ENCODE assay signal across 8 cellular contexts in genomic region chr7:66627151-66627681, GRCh38. TPM values are rescaled to one million over a fixed set of nuclear protein-coding genes. Genes with fewer than 3 reads are reported as not detected.
DNase-seq lines count a peak whose midpoint lies in the region; ATAC-seq lines count a peak whose summit lies in the region.

No MANE protein-coding gene starts in this region.

- peaks cover 35% of the 10 kb centered on the region for H3K4me1 Mint-ChIP-seq in activated naive CD8-positive, alpha-beta T cell (ENCODE audit: low read depth)
- peaks cover 32 to 39% (median 36%) of the 10 kb centered on the region in 3 donors for H3K4me1 Mint-ChIP-seq in naive B cell

- H3K27me3 ChIP-seq in BLaER1 treated with 17β-estradiol and CSF1 and Interleukin-3, amounts not matched to agents 10 nM and 100 nM: peaks cover 0 to 9% (median 0%) of the 10 kb centered on the region in 11 experiments; a peak in 3 of 22 replicates

- H3K9me3 Mint-ChIP-seq in activated naive CD8-positive, alpha-beta T cell (ENCODE audit: low read depth): no peaks in the 10 kb centered on the region
- H3K9me3 Mint-ChIP-seq in naive B cell: no peaks in the 10 kb centered on the region

- no peaks in the 10 kb centered on the region for H3K36me3 ChIP-seq in BLaER1 treated with 17β-estradiol and CSF1 and Interleukin-3, amounts not matched to agents 10 nM and 100 nM

- peak overlapping the region; percentile 79 for H3K4me3 Mint-ChIP-seq in activated naive CD8-positive, alpha-beta T cell
- H3K4me3 Mint-ChIP-seq in naive B cell: peak overlapping the region; percentile 73 to 96 (median 88)

- no peak overlapping the region for H3K27ac Mint-ChIP-seq in activated naive CD8-positive, alpha-beta T cell
- peak overlapping the region; percentile 18 to 90 (median 78) for H3K27ac Mint-ChIP-seq in naive B cell

- peaks cover 39 to 46% (median 42%) of the 10 kb centered on the region in 10 experiments for H3K4me1 ChIP-seq in BLaER1 treated with 17β-estradiol and CSF1 and Interleukin-3, amounts not matched to agents 10 nM and 100 nM

- peaks cover 0 to 25% (median 17%) of the 10 kb centered on the region in 11 experiments; a peak in 12 of 22 replicates for H4K20me1 ChIP-seq in BLaER1 treated with 17β-estradiol and CSF1 and Interleukin-3, amounts not matched to agents 10 nM and 100 nM

- ATAC-seq in naive B cell (ENCODE audit: low read depth in 2 of 2) (no peak), HG03521 (IDR thresholded peaks at IDR 0.05; ENCODE audit: unreplicated experiment) (no peak), HG02610 (IDR thresholded peaks at IDR 0.05; ENCODE audit: unreplicated experiment) (no peak), GM19467 (IDR thresholded peaks at IDR 0.05; ENCODE audit: unreplicated experiment) (no peak)

- H3K36me3 Mint-ChIP-seq in activated naive CD8-positive, alpha-beta T cell: no peaks in the 10 kb centered on the region
- H3K36me3 Mint-ChIP-seq in naive B cell: no peaks in the 10 kb centered on the region

- peak; percentile 39 for DNase-seq in HuH-7.5 (ENCODE audit: low spot score)
- DNase-seq in naive B cell: peak; percentile 32
- DNase-seq in NCI-H187 treated with DMSO at 0.1 percent for 48 hours (lab: John Stamatoyannopoulos, UW): no peak

- peak overlapping the region; percentile 75 to 92 (median 86); a peak in 14 of 22 replicates for H3K27ac ChIP-seq in BLaER1 treated with 17β-estradiol and CSF1 and Interleukin-3, amounts not matched to agents 10 nM and 100 nM

- peak overlapping the region; percentile 84 to 98 (median 89) for H3K4me2 ChIP-seq in BLaER1 treated with 17β-estradiol and CSF1 and Interleukin-3, amounts not matched to agents 10 nM and 100 nM

- peaks cover 0 to 8% (median 0%) of the 10 kb centered on the region in 11 experiments; a peak in 6 of 22 replicates for H3K9me3 ChIP-seq in BLaER1 treated with 17β-estradiol and CSF1 and Interleukin-3, amounts not matched to agents 10 nM and 100 nM (replicated peaks in 1 of 11)

- H3K9ac ChIP-seq in BLaER1 treated with 17β-estradiol and CSF1 and Interleukin-3, amounts not matched to agents 10 nM and 100 nM: peak overlapping the region in 7 of 11 experiments; percentile 80 to 89 (median 87); a peak in 9 of 22 replicates

- no peaks in the 10 kb centered on the region for H3K27me3 Mint-ChIP-seq in activated naive CD8-positive, alpha-beta T cell
- H3K27me3 Mint-ChIP-seq in naive B cell: no peaks in the 10 kb centered on the region

- peak overlapping the region in 5 of 10 experiments; percentile 57 to 77 (median 70); a peak in 9 of 20 replicates for H3K4me3 ChIP-seq in BLaER1 treated with 17β-estradiol and CSF1 and Interleukin-3, amounts not matched to agents 10 nM and 100 nM

RNA-seq across cellular contexts. Expression of gene KCTD7, which starts 1.5 kb away (rescaled TPM):
- polyA plus RNA-seq in naive B cell (ENCODE audit: low read depth in 6 of 6): 1 to 10 TPM; 6.5 to 9.7 (median 8.8) TPM
